1 cellular context compared by ENCODE assay signal in the genomic region with DNA sequence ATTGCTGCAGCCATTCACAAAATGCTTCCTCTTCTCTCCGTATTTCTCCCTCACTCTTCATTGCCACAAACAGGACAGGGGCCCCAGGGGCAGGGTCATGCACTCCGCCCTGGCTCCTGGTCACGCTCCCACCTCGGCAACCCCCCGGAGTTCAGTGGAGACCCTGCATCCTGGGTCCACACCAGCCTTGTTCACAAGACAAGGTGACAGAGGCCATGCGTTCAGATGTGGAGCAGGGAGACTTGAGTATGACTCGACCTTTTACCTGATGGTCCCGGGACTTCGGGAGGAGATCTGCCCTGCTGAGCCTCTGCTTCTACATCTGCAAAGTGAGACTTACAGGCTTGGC.
TF ChIP-seq lines count a peak whose summit lies in the region.

No MANE protein-coding gene starts in this region.

TF ChIP-seq in H1, 55 proteins besides CTCF, POLR2A, EP300 and RAD21:
- TF ChIP-seq TEAD4 (IDR thresholded peaks at IDR 0.05; ENCODE audit: low read depth, low read length) (no peak), CTBP2 (IDR thresholded peaks at IDR 0.05; ENCODE audit: borderline replicate concordance, insufficient read depth, insufficient read length, low read length) (no peak), POU5F1 (IDR thresholded peaks at IDR 0.05; ENCODE audit: low read depth, low read length) (no peak), ZNF274 (IDR thresholded peaks at IDR 0.05; ENCODE audit: borderline replicate concordance, extremely low read depth, low read length) (no peak), SP2 (IDR thresholded peaks at IDR 0.05; ENCODE audit: low read length) (no peak), TAF1 (IDR thresholded peaks at IDR 0.05; ENCODE audit: low read depth, low read length) (no peak), RXRA (IDR thresholded peaks at IDR 0.05; ENCODE audit: insufficient read depth, low read depth, low read length) (no peak), SP4 (IDR thresholded peaks at IDR 0.05; ENCODE audit: low read length) (no peak), NRF1 (IDR thresholded peaks at IDR 0.05; ENCODE audit: low read depth, low read length) (no peak), E2F6 (IDR thresholded peaks at IDR 0.05) (no peak), SIN3A (conservative IDR thresholded peaks at IDR 0.05 in 1 of 2, IDR thresholded peaks at IDR 0.05 in 1 of 2; ENCODE audit: low read depth in 1 of 2, low read length in 2 of 2) (no peak), SAP30 (IDR thresholded peaks at IDR 0.05; ENCODE audit: insufficient read depth, insufficient replicate concordance, low read length) (no peak), CBX5 (IDR thresholded peaks at IDR 0.05; ENCODE audit: low read depth, low read length) (no peak), NANOG (IDR thresholded peaks at IDR 0.05; ENCODE audit: insufficient read depth, low read depth, low read length, poor library complexity, severe bottlenecking) (no peak), SRF (IDR thresholded peaks at IDR 0.05; ENCODE audit: low read depth, low read length) (no peak), BRCA1 (IDR thresholded peaks at IDR 0.05; ENCODE audit: low read depth, low read length) (no peak), HDAC6 (IDR thresholded peaks at IDR 0.05; ENCODE audit: low read depth, low read length) (no peak), EGR1 (IDR thresholded peaks at IDR 0.05; ENCODE audit: borderline replicate concordance, low read depth, low read length) (no peak)
